In the genomic region with DNA sequence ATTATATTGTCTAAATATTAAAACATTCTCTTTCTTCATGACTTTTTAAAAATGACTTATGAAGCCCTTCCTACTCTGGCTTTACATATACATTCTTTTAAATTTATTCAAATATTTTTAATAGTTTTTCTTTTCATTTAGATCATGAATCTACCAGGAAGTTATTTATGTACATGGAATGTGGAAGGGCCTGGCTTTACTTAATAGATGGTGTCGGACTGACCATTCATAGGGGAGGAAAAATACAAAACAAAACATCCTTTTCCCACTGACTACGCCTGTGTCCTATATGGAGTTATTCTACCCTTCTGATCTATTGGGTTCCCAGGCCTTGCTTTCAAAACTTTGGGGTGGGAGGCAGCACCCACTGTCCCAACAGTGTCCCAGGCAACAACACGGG, we compare ENCODE assay signal across 19 cellular contexts.
DNase-seq lines count a peak whose midpoint lies in the region; ATAC-seq, FAIRE-seq and TF ChIP-seq lines count a peak whose summit lies in the region.
"Had no signal": no experiment of that assay in that cellular context is flagged by ENCODE, and none has a peak within 500 bp of the region (broad histone marks: within the 10 kb centered on the region; RNA-seq: fewer than 3 reads in every experiment).

No MANE protein-coding gene starts in this region.

- peak overlapping the region; percentile 93 for H3K27ac ChIP-seq in skeletal muscle tissue (ENCODE audit: low read depth, low read length)
- H3K27ac ChIP-seq: body of pancreas had no signal

- no peaks in the 10 kb centered on the region for H3K27me3 ChIP-seq in skeletal muscle tissue (ENCODE audit: control insufficient read depth in 3 of 3, insufficient read depth in 3 of 3, low read length in 3 of 3)
- H3K27me3 ChIP-seq: body of pancreas had no signal

- in situ Hi-C loops in astrocyte of the spinal cord (cut with HindIII; ENCODE audit: low sequenced_read_pairs): no loop called here

- no peak for ATAC-seq in GM21390 (IDR thresholded peaks at IDR 0.05; ENCODE audit: unreplicated experiment)
- ATAC-seq: body of pancreas; right cardiac atrium; stimulated activated memory B cell treated with anti-CD40 and anti-IgM and Interleukin-4, amounts not matched to agents 10 μg/mL and 1 μg/mL and 100 μg/mL, for 72 hours had no signal

- H3K36me3 ChIP-seq in skeletal muscle tissue (ENCODE audit: control insufficient read depth in 3 of 3, insufficient read depth in 3 of 3, low read length in 3 of 3): no peaks in the 10 kb centered on the region

- H3K4me3 ChIP-seq in astrocyte of the spinal cord (ENCODE audit: low read depth, low read length) (no peak overlapping the region), skeletal muscle tissue (ENCODE audit: low read length in 3 of 3) (peak overlapping the region in 2 of 3 donors; percentile 8 to 28)
- H3K4me3 ChIP-seq: body of pancreas had no signal

- TF ChIP-seq CTCF in astrocyte of the spinal cord (IDR thresholded peaks at IDR 0.05; ENCODE audit: low read depth, low read length): no peak

- intact Hi-C loops in cardiac septum (cut with DNase I): no loop called here

- no peaks in the 10 kb centered on the region for H3K9me3 ChIP-seq in skeletal muscle tissue (ENCODE audit: control insufficient read depth in 3 of 3, low read length in 3 of 3)
- H3K9me3 ChIP-seq: body of pancreas had no signal

- H3K9ac ChIP-seq in skeletal muscle tissue (ENCODE audit: low read depth in 1 of 3, low read length in 3 of 3): peak overlapping the region; percentile 73 to 81 (median 79)

- peak; percentile 8 for FAIRE-seq in G401.6 (lab: Jason Lieb, UNC)
- FAIRE-seq: urothelium cell line had no signal

- peaks cover 27 to 50% (median 29%) of the 10 kb centered on the region in 3 donors for H3K4me1 ChIP-seq in skeletal muscle tissue (ENCODE audit: control insufficient read depth in 3 of 3, insufficient read depth in 3 of 3, low read length in 3 of 3)
- H3K4me1 ChIP-seq: body of pancreas had no signal

- DNase-seq in astrocyte of the spinal cord (ENCODE audit: low read depth, low spot score) (peak; percentile 35), lung microvascular endothelial cell (ENCODE audit: low read depth in 2 of 2) (peak; percentile 42 to 77), NCI-H510A (lab: John Stamatoyannopoulos, UW) (no peak), cardiac septum (ENCODE audit: low spot score) (no peak), NCI-H1092 (lab: John Stamatoyannopoulos, UW) (no peak)
- DNase-seq: activated effector memory CD4-positive, alpha-beta T cell treated with anti-CD3 and anti-CD28 coated beads, Interleukin-2, amount 50 U/mL, for 16 hours; body of pancreas; effector CD4-positive, alpha-beta T cell; head of caudate nucleus; MV-4-11; naive B cell; NCI-H2171 treated with DMSO at 0.1 percent for 48 hours; NK-92 treated with Interleukin-12 subunit alpha and Interleukin-12 subunit beta, amount 100 ng/mL, for 24 hours; right cardiac atrium had no signal

Comparison
In these comparisons a context has a peak if more than half of its experiments do, and no peak if none do; other contexts are left out.
1. DNase-seq: peak in astrocyte of the spinal cord (single experiment) and lung microvascular endothelial cell (2 of 2); none in NCI-H510A (single experiment), cardiac septum (single experiment) and NCI-H1092 (single experiment).